1 cellular context compared by ENCODE assay signal in genomic region chr3:50625131-50625878, GRCh38.
TF ChIP-seq lines count a peak whose summit lies in the region.

No MANE protein-coding gene starts in this region.

TF ChIP-seq in IMR-90, 13 proteins besides CTCF, POLR2A, EP300 and RAD21:
- TF ChIP-seq ELK1 (IDR thresholded peaks at IDR 0.05; ENCODE audit: borderline replicate concordance, low read depth, low read length): no peak
- TF ChIP-seq RCOR1 (IDR thresholded peaks at IDR 0.05; ENCODE audit: insufficient replicate concordance, low read length): no peak
- no peak for TF ChIP-seq USF2 (IDR thresholded peaks at IDR 0.05; ENCODE audit: low read depth, low read length)
- no peak for TF ChIP-seq SMC3 (IDR thresholded peaks at IDR 0.05; ENCODE audit: low read depth, low read length)
- no peak for TF ChIP-seq FOS (IDR thresholded peaks at IDR 0.05; ENCODE audit: low read depth, low read length)
- no peak for TF ChIP-seq RFX5 (IDR thresholded peaks at IDR 0.05; ENCODE audit: low read depth, low read length)
- TF ChIP-seq MAFK (IDR thresholded peaks at IDR 0.05; ENCODE audit: low read depth, low read length): no peak
- no peak for TF ChIP-seq NFE2L2 (IDR thresholded peaks at IDR 0.05; ENCODE audit: low read depth, low read length)
- TF ChIP-seq MAZ (IDR thresholded peaks at IDR 0.05; ENCODE audit: borderline replicate concordance, low read depth, low read length): no peak
- TF ChIP-seq MXI1 (IDR thresholded peaks at IDR 0.05; ENCODE audit: borderline replicate concordance, low read depth, low read length): no peak
- TF ChIP-seq CHD1 (IDR thresholded peaks at IDR 0.05; ENCODE audit: low read depth, low read length): no peak
- no peak for TF ChIP-seq BHLHE40 (IDR thresholded peaks at IDR 0.05; ENCODE audit: low read depth, low read length)
- no peak for TF ChIP-seq CEBPB (IDR thresholded peaks at IDR 0.05; ENCODE audit: low read depth, low read length)
